In the genomic region with DNA sequence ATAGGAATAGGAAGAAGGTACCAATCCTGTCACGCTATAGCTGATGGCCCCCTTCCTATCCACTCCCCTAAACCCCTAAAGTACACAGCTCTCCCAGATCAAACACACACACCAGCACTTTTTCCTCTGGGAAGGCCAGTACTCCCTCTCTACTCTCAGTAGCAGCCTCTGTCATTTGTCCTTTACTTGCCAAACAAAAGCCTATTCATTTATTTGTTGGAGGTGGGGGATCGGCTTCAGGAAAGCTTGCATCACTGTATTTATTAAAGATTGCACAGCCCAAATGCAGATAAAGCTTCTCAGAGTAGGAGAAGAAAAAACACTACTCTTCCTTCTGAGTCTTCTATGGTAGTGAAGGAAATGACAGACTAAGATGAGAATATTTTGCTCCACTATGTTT, we compare ENCODE assay signal across 22 cellular contexts.
DNase-seq lines count a peak whose midpoint lies in the region; ATAC-seq lines count a peak whose summit lies in the region.
"Had no signal": no experiment of that assay in that cellular context is flagged by ENCODE, and none has a peak within 500 bp of the region (broad histone marks: within the 10 kb centered on the region; RNA-seq: fewer than 3 reads in every experiment).

No MANE protein-coding gene starts in this region.

- no peak overlapping the region for H3K4me3 ChIP-seq in mesenchymal stem cell (ENCODE audit: insufficient read depth in 1 of 2, low read depth in 1 of 2, low read length in 2 of 2)
- H3K4me3 ChIP-seq: BLaER1, sigmoid colon, tibial artery had no signal

- peak overlapping the region; percentile 48 for H2BK5ac ChIP-seq in mesenchymal stem cell (ENCODE audit: low read depth, low read length, poor library complexity, severe bottlenecking)

- 60% methylated on average over 1 of the region's 2 CpGs for WGBS in mesenchymal stem cell

- no peaks in the 10 kb centered on the region for H3K27me3 ChIP-seq in mesenchymal stem cell (ENCODE audit: control insufficient read depth in 1 of 2, insufficient read depth in 1 of 2, low read length in 2 of 2)
- H3K27me3 ChIP-seq: BLaER1, neutrophil, sigmoid colon, tibial artery had no signal

- H3K9me3 Mint-ChIP-seq in stimulated activated memory B cell treated with anti-CD40 and anti-IgM and Interleukin-4, amounts not matched to agents 10 μg/mL and 1 μg/mL and 100 μg/mL, for 72 hours, result no peaks in the 10 kb centered on the region
- H3K9me3 Mint-ChIP-seq: activated CD8-positive, alpha-beta T cell treated with anti-CD3 and anti-CD28 coated beads for 36 hours; activated naive CD4-positive, alpha-beta T cell treated with anti-CD3 and anti-CD28 coated beads, Interleukin-2, amount 50 U/mL, for 72 hours had no signal

- H3K4me1 Mint-ChIP-seq in stimulated activated memory B cell treated with anti-CD40 and anti-IgM and Interleukin-4, amounts not matched to agents 10 μg/mL and 1 μg/mL and 100 μg/mL, for 72 hours, result no peaks in the 10 kb centered on the region

- no peak overlapping the region for H3K9ac ChIP-seq in mesenchymal stem cell (ENCODE audit: low read length)
- H3K9ac ChIP-seq: BLaER1 had no signal

- H3K4ac ChIP-seq in mesenchymal stem cell (ENCODE audit: low read depth in 1 of 2, low read length in 2 of 2), result no peak overlapping the region

- no peaks in the 10 kb centered on the region for H3K27me3 Mint-ChIP-seq in stimulated activated memory B cell treated with anti-CD40 and anti-IgM and Interleukin-4, amounts not matched to agents 10 μg/mL and 1 μg/mL and 100 μg/mL, for 72 hours
- H3K27me3 Mint-ChIP-seq: progenitor cell of endocrine pancreas had no signal

- H3K4me1 ChIP-seq in mesenchymal stem cell (ENCODE audit: control insufficient read depth, insufficient read depth, low read depth, low read length), result peaks cover 2% of the 10 kb centered on the region
- H3K4me1 ChIP-seq: BLaER1, Caco-2 had no signal

- no peak overlapping the region for H3K4me3 Mint-ChIP-seq in stimulated activated memory B cell treated with anti-CD40 and anti-IgM and Interleukin-4, amounts not matched to agents 10 μg/mL and 1 μg/mL and 100 μg/mL, for 72 hours
- H3K4me3 Mint-ChIP-seq: activated CD8-positive, alpha-beta T cell treated with anti-CD3 and anti-CD28 coated beads for 36 hours had no signal

- no peaks in the 10 kb centered on the region for H3K79me1 ChIP-seq in mesenchymal stem cell (replicated peaks; ENCODE audit: low read length, poor library complexity, severe bottlenecking)

- peak; percentile 27 for ATAC-seq in stimulated activated memory B cell treated with anti-CD40 and anti-IgM and Interleukin-4, amounts not matched to agents 10 μg/mL and 1 μg/mL and 100 μg/mL, for 72 hours
- no peak for ATAC-seq in HG03108 (IDR thresholded peaks at IDR 0.05; ENCODE audit: unreplicated experiment)
- ATAC-seq in GM21576 (IDR thresholded peaks at IDR 0.05; ENCODE audit: unreplicated experiment), result no peak
- ATAC-seq: activated CD8-positive, alpha-beta T cell treated with anti-CD3 and anti-CD28 coated beads for 36 hours; activated naive CD4-positive, alpha-beta T cell treated with anti-CD3 and anti-CD28 coated beads, Interleukin-2, amount 50 U/mL, for 72 hours; stimulated activated naive CD8-positive, alpha-beta T cell treated with anti-CD3 and anti-CD28 coated beads, Interleukin-15, Interleukin-2, amounts not matched to agents 100 U/mL and 50 U/mL, for 24 hours had no signal

- DNase-seq in HuH-7.5 (ENCODE audit: low spot score), result peak; percentile 7
- DNase-seq in dermis blood vessel endothelial cell, result peak; percentile 63
- DNase-seq in mesenchymal stem cell, result no peak
- no peak for DNase-seq in SIG-M5 (lab: John Stamatoyannopoulos, UW)
- DNase-seq: activated CD8-positive, alpha-beta T cell treated with anti-CD3 and anti-CD28 coated beads for 36 hours; Caco-2; central memory CD4-positive, alpha-beta T cell; DMS79; GF-D8; NCI-H1694; NCI-H510A; sigmoid colon; stimulated activated naive CD8-positive, alpha-beta T cell treated with anti-CD3 and anti-CD28 coated beads, Interleukin-15, Interleukin-2, amounts not matched to agents 100 U/mL and 50 U/mL, for 24 hours; T-helper 2 cell; tibial artery had no signal

- H2BK12ac ChIP-seq in mesenchymal stem cell (ENCODE audit: low read length in 2 of 2), result peak overlapping the region in 1 of 2 experiments; percentile 12

- no peaks in the 10 kb centered on the region for H3K9me3 ChIP-seq in mesenchymal stem cell (ENCODE audit: control insufficient read depth, low read length)
- H3K9me3 ChIP-seq: BLaER1, Caco-2, neutrophil, sigmoid colon, tibial artery had no signal

- H2AK5ac ChIP-seq in mesenchymal stem cell (ENCODE audit: low read length, severe bottlenecking), result peak overlapping the region; percentile 83

- no peak overlapping the region for H4K8ac ChIP-seq in mesenchymal stem cell (ENCODE audit: low read length)

- H3K27ac ChIP-seq in mesenchymal stem cell (ENCODE audit: low read length, poor library complexity, severe bottlenecking), result no peak overlapping the region
- H3K27ac ChIP-seq: BLaER1, neutrophil, sigmoid colon, tibial artery had no signal

- no peak overlapping the region for H4K91ac ChIP-seq in mesenchymal stem cell (ENCODE audit: low read length)

- peak overlapping the region in 1 of 2 experiments; percentile 38 for H3K18ac ChIP-seq in mesenchymal stem cell (ENCODE audit: low read depth in 1 of 2, low read length in 2 of 2)

- H3K36me3 ChIP-seq in mesenchymal stem cell (ENCODE audit: control insufficient read depth in 1 of 2, insufficient read depth in 2 of 2, low read depth in 1 of 2, low read length in 2 of 2), result no peaks in the 10 kb centered on the region
- H3K36me3 ChIP-seq: BLaER1, neutrophil, sigmoid colon, tibial artery had no signal

- H3K4me2 ChIP-seq in mesenchymal stem cell (ENCODE audit: low read length, poor library complexity, severe bottlenecking), result no peak overlapping the region
- H3K4me2 ChIP-seq: BLaER1 had no signal

- H2AFZ ChIP-seq in mesenchymal stem cell (ENCODE audit: low read depth, low read length), result no peak overlapping the region

- no peak overlapping the region for H2BK15ac ChIP-seq in mesenchymal stem cell (ENCODE audit: low read depth, poor library complexity, severe bottlenecking)

- H3K23ac ChIP-seq in mesenchymal stem cell (ENCODE audit: low read length in 2 of 2), result no peak overlapping the region

- no peaks in the 10 kb centered on the region for H3K36me3 Mint-ChIP-seq in stimulated activated memory B cell treated with anti-CD40 and anti-IgM and Interleukin-4, amounts not matched to agents 10 μg/mL and 1 μg/mL and 100 μg/mL, for 72 hours
- H3K36me3 Mint-ChIP-seq: activated naive CD4-positive, alpha-beta T cell treated with anti-CD3 and anti-CD28 coated beads, Interleukin-2, amount 50 U/mL, for 72 hours had no signal

- H2BK120ac ChIP-seq in mesenchymal stem cell (ENCODE audit: low read depth, low read length), result peak overlapping the region; percentile 9

- H3K14ac ChIP-seq in mesenchymal stem cell (ENCODE audit: low read length in 2 of 2), result no peak overlapping the region

- H3K27ac Mint-ChIP-seq in stimulated activated memory B cell treated with anti-CD40 and anti-IgM and Interleukin-4, amounts not matched to agents 10 μg/mL and 1 μg/mL and 100 μg/mL, for 72 hours, result no peak overlapping the region
- H3K27ac Mint-ChIP-seq: activated CD8-positive, alpha-beta T cell treated with anti-CD3 and anti-CD28 coated beads for 36 hours; activated naive CD4-positive, alpha-beta T cell treated with anti-CD3 and anti-CD28 coated beads, Interleukin-2, amount 50 U/mL, for 72 hours; progenitor cell of endocrine pancreas had no signal

Comparison
In these comparisons a context has a peak if more than half of its experiments do, and no peak if none do; other contexts are left out.
1. DNase-seq: peak in HuH-7.5 (single experiment) and dermis blood vessel endothelial cell (single experiment); none in mesenchymal stem cell (single experiment) and SIG-M5 (single experiment).